Comparison of ENCODE assay signal across 13 cellular contexts in the genomic region with DNA sequence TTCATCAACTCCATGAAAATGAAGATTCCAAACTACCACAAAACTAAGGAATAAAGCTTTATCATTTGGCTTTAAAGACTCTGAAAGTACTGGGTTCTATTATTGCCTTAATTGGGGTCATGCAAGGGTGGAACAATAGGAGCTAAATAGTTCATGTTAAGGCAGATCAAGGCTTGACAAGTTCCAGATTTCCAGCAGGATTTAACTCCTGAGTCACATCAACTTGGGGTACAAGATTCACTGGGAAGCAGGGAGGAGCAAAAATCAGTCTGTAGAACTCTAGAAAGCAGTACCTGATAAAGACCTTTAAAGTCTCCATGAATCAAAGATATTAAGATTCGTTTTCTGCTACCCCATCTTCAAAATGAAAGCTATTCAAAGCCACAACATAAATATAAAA.
"Had no signal": no experiment of that assay in that cellular context is flagged by ENCODE, and none has a peak within 500 bp of the region (broad histone marks: within the 10 kb centered on the region; RNA-seq: fewer than 3 reads in every experiment).

No MANE protein-coding gene starts in this region.

- FAIRE-seq: keratinocyte had no signal

- H3K4me3 Mint-ChIP-seq: activated naive CD8-positive, alpha-beta T cell; activated T-cell treated with anti-CD3 and anti-CD28 coated beads, Interleukin-2, amount 50 U/mL, for 4 hours; memory B cell; nephron had no signal

- H3K36me3 ChIP-seq: gastrocnemius medialis, left lung, stomach, vagina had no signal

- H3K36me3 Mint-ChIP-seq: activated naive CD8-positive, alpha-beta T cell; memory B cell had no signal

- H3K9me3 ChIP-seq: gastrocnemius medialis, left lung, stomach, vagina had no signal

- H3K27me3 Mint-ChIP-seq: activated naive CD8-positive, alpha-beta T cell had no signal

- H3K4me3 ChIP-seq: left lung, stomach, vagina had no signal

- H3K27me3 ChIP-seq: gastrocnemius medialis, left lung, stomach, vagina had no signal

- H3K9me3 Mint-ChIP-seq: nephron had no signal

- DNase-seq: activated gamma-delta T cell; activated T-cell treated with anti-CD3 and anti-CD28 coated beads, Interleukin-2, amount 50 U/mL, for 4 hours; aorta; gastrocnemius medialis; left lung; stimulated activated CD4-positive, alpha-beta T cell treated with anti-CD3 and anti-CD28 coated beads, Interleukin-15, amount 100 ng/mL, for 24 hours; stimulated activated CD4-positive, alpha-beta T cell treated with anti-CD3 and anti-CD28 coated beads, Interleukin-4, amount 100 ng/mL, for 24 hours; stomach had no signal

- ATAC-seq: activated T-cell treated with anti-CD3 and anti-CD28 coated beads, Interleukin-2, amount 50 U/mL, for 4 hours; gastrocnemius medialis had no signal

- H3K27ac Mint-ChIP-seq: activated naive CD8-positive, alpha-beta T cell; memory B cell; nephron had no signal
